Comparison of ENCODE assay signal across 1 cellular context in the genomic region with DNA sequence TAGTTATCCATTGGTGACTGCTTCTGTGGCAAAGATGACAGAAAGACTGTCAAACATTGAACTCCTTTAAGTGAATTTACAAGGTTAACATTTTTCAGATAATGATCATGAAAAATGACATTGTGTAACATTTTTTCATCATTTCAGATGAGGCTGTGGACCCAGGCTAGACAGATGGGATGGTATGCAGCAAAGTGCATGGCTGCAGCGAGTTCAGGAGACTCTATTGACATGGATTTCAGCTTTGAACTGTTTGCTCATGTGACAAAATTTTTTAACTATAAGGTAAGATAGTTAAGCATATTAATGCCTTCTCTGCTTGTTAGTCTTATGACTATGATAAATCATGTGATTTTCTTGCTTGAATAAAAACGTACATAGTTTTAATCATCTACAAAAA. TPM values are rescaled to one million over a fixed set of nuclear protein-coding genes. Genes with fewer than 3 reads are reported as not detected.
"Had no signal": no experiment of that assay in that cellular context is flagged by ENCODE, and none has a peak within 500 bp of the region (broad histone marks: within the 10 kb centered on the region; RNA-seq: fewer than 3 reads in every experiment).

No MANE protein-coding gene starts in this region.

RNA-seq across cellular contexts. Expression of a gene that starts 58.8 kb away (rescaled TPM):
- total RNA-seq: lung microvascular endothelial cell had no signal
